ENCODE assay signal across 20 cellular contexts in genomic region chr19:49154279-49154678, GRCh38. TPM values are rescaled to one million over a fixed set of nuclear protein-coding genes. Genes with fewer than 3 reads are reported as not detected.
DNase-seq lines count a peak whose midpoint lies in the region; ATAC-seq and TF ChIP-seq lines count a peak whose summit lies in the region.
"Had no signal": no experiment of that assay in that cellular context is flagged by ENCODE, and none has a peak within 500 bp of the region (broad histone marks: within the 10 kb centered on the region; RNA-seq: fewer than 3 reads in every experiment).

No MANE protein-coding gene starts in this region.

- H3K4me3 ChIP-seq in heart right ventricle = peak overlapping the region; percentile 21 to 91 (median 64)
- H3K4me3 ChIP-seq: GM23248, PC-9 had no signal

- peaks cover 5 to 44% (median 35%) of the 10 kb centered on the region in 9 donors for H3K4me1 ChIP-seq in heart right ventricle

- peak overlapping the region in 8 of 10 donors; percentile 89 to 99 (median 96) for H3K27ac ChIP-seq in heart right ventricle
- H3K27ac ChIP-seq: GM23248, PC-9 had no signal

- H3K27ac Mint-ChIP-seq in activated T-helper 1 cell treated with anti-CD3 and anti-CD28 coated beads, Interleukin-12 subunit alpha, Interleukin-12 subunit beta, Interleukin-2, Interleukin-4 antibody, amounts not matched to agents 30 ng/mL and 10 ng/mL and 1 ng/mL, durations not matched to agents 14 hours and 24 hours and 36 hours = no peak overlapping the region
- H3K27ac Mint-ChIP-seq in nephron = peak overlapping the region in 2 of 3 experiments; percentile 86 to 92
- H3K27ac Mint-ChIP-seq in type B pancreatic cell = no peak overlapping the region
- H3K27ac Mint-ChIP-seq: HFFc6 had no signal

- no peak for TF ChIP-seq CTCF in heart right ventricle (IDR thresholded peaks at IDR 0.05)
- no peak for TF ChIP-seq CTCF in nephron (IDR thresholded peaks at IDR 0.05; ENCODE audit: unreplicated experiment in 3 of 3)
- no peak for TF ChIP-seq CTCF in type B pancreatic cell (conservative IDR thresholded peaks at IDR 0.05)

- H3K27me3 ChIP-seq in heart right ventricle = peaks cover 0 to 41% (median 0%) of the 10 kb centered on the region in 7 donors

- 82 to 83% methylated on average over 6 of the region's 6 CpGs for WGBS in heart right ventricle, 2 donors

- H3K36me3 ChIP-seq in heart right ventricle = no peaks in the 10 kb centered on the region

- H3K36me3 Mint-ChIP-seq in activated T-helper 1 cell treated with anti-CD3 and anti-CD28 coated beads, Interleukin-12 subunit alpha, Interleukin-12 subunit beta, Interleukin-2, Interleukin-4 antibody, amounts not matched to agents 30 ng/mL and 10 ng/mL and 1 ng/mL, durations not matched to agents 14 hours and 24 hours and 36 hours (ENCODE audit: low read depth) = no peaks in the 10 kb centered on the region
- no peaks in the 10 kb centered on the region for H3K36me3 Mint-ChIP-seq in nephron (ENCODE audit: low read depth)
- H3K36me3 Mint-ChIP-seq in type B pancreatic cell = no peaks in the 10 kb centered on the region

- H3K9me3 ChIP-seq in heart right ventricle = no peaks in the 10 kb centered on the region

- no peak for ATAC-seq in heart right ventricle
- ATAC-seq in Right ventricle myocardium superior (ENCODE audit: poor library complexity) = no peak
- ATAC-seq in HG03571 (IDR thresholded peaks at IDR 0.05; ENCODE audit: unreplicated experiment) = no peak
- ATAC-seq in GM19397 (IDR thresholded peaks at IDR 0.05; ENCODE audit: unreplicated experiment) = no peak

- peak overlapping the region; percentile 4 for H3K4me3 Mint-ChIP-seq in activated T-helper 1 cell treated with anti-CD3 and anti-CD28 coated beads, Interleukin-12 subunit alpha, Interleukin-12 subunit beta, Interleukin-2, Interleukin-4 antibody, amounts not matched to agents 30 ng/mL and 10 ng/mL and 1 ng/mL, durations not matched to agents 14 hours and 24 hours and 36 hours
- H3K4me3 Mint-ChIP-seq in nephron (peak overlapping the region; percentile 76 to 99 (median 83)), type B pancreatic cell (peak overlapping the region; percentile 5)
- H3K4me3 Mint-ChIP-seq: HFFc6 had no signal

- peaks cover 19% of the 10 kb centered on the region for H3K4me1 Mint-ChIP-seq in activated T-helper 1 cell treated with anti-CD3 and anti-CD28 coated beads, Interleukin-12 subunit alpha, Interleukin-12 subunit beta, Interleukin-2, Interleukin-4 antibody, amounts not matched to agents 30 ng/mL and 10 ng/mL and 1 ng/mL, durations not matched to agents 14 hours and 24 hours and 36 hours (ENCODE audit: low read depth)
- H3K4me1 Mint-ChIP-seq in nephron (peaks cover 54% of the 10 kb centered on the region), type B pancreatic cell (ENCODE audit: unreplicated experiment) (peaks cover 22% of the 10 kb centered on the region)

- peaks cover 61% of the 10 kb centered on the region for H3K27me3 Mint-ChIP-seq in activated T-helper 1 cell treated with anti-CD3 and anti-CD28 coated beads, Interleukin-12 subunit alpha, Interleukin-12 subunit beta, Interleukin-2, Interleukin-4 antibody, amounts not matched to agents 30 ng/mL and 10 ng/mL and 1 ng/mL, durations not matched to agents 14 hours and 24 hours and 36 hours (ENCODE audit: insufficient read depth)
- H3K27me3 Mint-ChIP-seq in nephron (ENCODE audit: low read depth) (peaks cover 15% of the 10 kb centered on the region), type B pancreatic cell (peaks cover 5% of the 10 kb centered on the region)

- DNase-seq in heart right ventricle = no peak
- DNase-seq in Right ventricle myocardium superior = no peak
- DNase-seq in activated T-helper 1 cell treated with anti-CD3 and anti-CD28 coated beads, Interleukin-12 subunit alpha, Interleukin-12 subunit beta, Interleukin-2, Interleukin-4 antibody, amounts not matched to agents 30 ng/mL and 10 ng/mL and 1 ng/mL, durations not matched to agents 14 hours and 24 hours and 36 hours (ENCODE audit: low spot score) = no peak
- DNase-seq in type B pancreatic cell (ENCODE audit: extremely low spot score, unreplicated experiment) = no peak
- no peak for DNase-seq in stimulated activated CD4-positive, alpha-beta T cell treated with anti-CD3 and anti-CD28 coated beads, Interleukin-12 subunit alpha, Interleukin-12 subunit beta, amount 100 ng/mL, for 4 hours
- DNase-seq: DMS79, GM23248, HFFc6, Kasumi-1, NCI-H1417, NCI-H1930, NCI-H2171, NCI-H446 treated with DMSO at 0.1 percent for 48 hours, NCI-H774 had no signal

- intact Hi-C loops in heart right ventricle (cut with DNase I) (loop anchor here in 3 of 10 donors (5.0 to 10.0 kb wide), 3 partner anchors 37 to 159 kb away; partner anchors contain the start of genes C19orf73 (in 1 of the 3), GYS1 (in 1 of the 3), PPFIA3 (in 1 of the 3) and RUVBL2 (in 1 of the 3)), Right ventricle myocardium superior (cut with DNase I) (no loop called here)
- intact Hi-C loops in activated T-helper 1 cell treated with anti-CD3 and anti-CD28 coated beads, Interleukin-12 subunit alpha, Interleukin-12 subunit beta, Interleukin-2, Interleukin-4 antibody, amounts not matched to agents 30 ng/mL and 10 ng/mL and 1 ng/mL, durations not matched to agents 14 hours and 24 hours and 36 hours (cut with micrococcal nuclease) = no loop called here

- no peaks in the 10 kb centered on the region for H3K9me3 Mint-ChIP-seq in activated T-helper 1 cell treated with anti-CD3 and anti-CD28 coated beads, Interleukin-12 subunit alpha, Interleukin-12 subunit beta, Interleukin-2, Interleukin-4 antibody, amounts not matched to agents 30 ng/mL and 10 ng/mL and 1 ng/mL, durations not matched to agents 14 hours and 24 hours and 36 hours
- no peaks in the 10 kb centered on the region for H3K9me3 Mint-ChIP-seq in nephron
- H3K9me3 Mint-ChIP-seq in type B pancreatic cell = peaks cover 10% of the 10 kb centered on the region
- H3K9me3 Mint-ChIP-seq: HFFc6 had no signal

RNA-seq across cellular contexts. Expression of gene HRC, which starts 0.9 kb away (rescaled TPM):
- total RNA-seq in heart right ventricle = 1,000 to 10,000 TPM in 6 of 10 donors, 100 to 1,000 TPM in 4; 901 to 1,557 (median 1,052) TPM
- polyA plus RNA-seq in heart right ventricle = 100 to 1,000 TPM; 331 to 710 TPM
- total RNA-seq in Right ventricle myocardium superior = 878 TPM
- total RNA-seq in activated T-helper 1 cell treated with anti-CD3 and anti-CD28 coated beads, Interleukin-12 subunit alpha, Interleukin-12 subunit beta, Interleukin-2, Interleukin-4 antibody, amounts not matched to agents 30 ng/mL and 10 ng/mL and 1 ng/mL, durations not matched to agents 14 hours and 24 hours and 36 hours = not detected in 2 replicates
- 3.2 TPM in 1 of 2 replicates, not detected in the other for total RNA-seq in type B pancreatic cell (ENCODE audit: low replicate concordance)
- total RNA-seq: A172, GM23248, HFFc6, PC-9 had no signal
- polyA plus RNA-seq: GM23248 had no signal

RNA-seq across cellular contexts. Expression of gene TRPM4, which starts 3.3 kb away (rescaled TPM):
- total RNA-seq in heart right ventricle (10 to 100 TPM; 21.7 to 38.5 (median 33.0) TPM), Right ventricle myocardium superior (24.8 TPM), type B pancreatic cell (ENCODE audit: low replicate concordance) (33.1 and 41.5 TPM in 2 replicates)
- polyA plus RNA-seq in heart right ventricle = 100 to 1,000 TPM in 1 of 2 donors, 10 to 100 TPM in 1; 20.4 to 100 TPM
- total RNA-seq in activated T-helper 1 cell treated with anti-CD3 and anti-CD28 coated beads, Interleukin-12 subunit alpha, Interleukin-12 subunit beta, Interleukin-2, Interleukin-4 antibody, amounts not matched to agents 30 ng/mL and 10 ng/mL and 1 ng/mL, durations not matched to agents 14 hours and 24 hours and 36 hours = 1.4 and 2.0 TPM in 2 replicates

RNA-seq across cellular contexts. Expression of gene PPFIA3, which starts 34.9 kb away (rescaled TPM):
- total RNA-seq in heart right ventricle (1 to 10 TPM; 3.6 to 7.0 (median 5.8) TPM), Right ventricle myocardium superior (5.0 TPM), type B pancreatic cell (ENCODE audit: low replicate concordance) (15.2 and 17.8 TPM in 2 replicates)
- 10 to 100 TPM; 15.4 to 16.7 TPM for polyA plus RNA-seq in heart right ventricle
- total RNA-seq in activated T-helper 1 cell treated with anti-CD3 and anti-CD28 coated beads, Interleukin-12 subunit alpha, Interleukin-12 subunit beta, Interleukin-2, Interleukin-4 antibody, amounts not matched to agents 30 ng/mL and 10 ng/mL and 1 ng/mL, durations not matched to agents 14 hours and 24 hours and 36 hours = 5.0 TPM in 2 replicates

RNA-seq across cellular contexts. Expression of gene C19orf73, which starts 35.3 kb away (rescaled TPM):
- total RNA-seq in heart right ventricle (1 to 10 TPM in 5 of 10 donors, under 1 TPM in 5; 0.64 to 2.3 (median 1.0) TPM), Right ventricle myocardium superior (1.3 TPM), type B pancreatic cell (ENCODE audit: low replicate concordance) (2.3 and 2.6 TPM in 2 replicates)
- 1 to 10 TPM; 1.9 to 5.4 TPM for polyA plus RNA-seq in heart right ventricle
- 2.6 and 2.9 TPM in 2 replicates for total RNA-seq in activated T-helper 1 cell treated with anti-CD3 and anti-CD28 coated beads, Interleukin-12 subunit alpha, Interleukin-12 subunit beta, Interleukin-2, Interleukin-4 antibody, amounts not matched to agents 30 ng/mL and 10 ng/mL and 1 ng/mL, durations not matched to agents 14 hours and 24 hours and 36 hours
- total RNA-seq: A172, G401 had no signal

RNA-seq across cellular contexts. Expression of gene LIN7B, which starts 40.1 kb away (rescaled TPM):
- 10 to 100 TPM; 17.6 to 26.7 (median 23.0) TPM for total RNA-seq in heart right ventricle
- polyA plus RNA-seq in heart right ventricle = 10 to 100 TPM; 25.9 to 38.5 TPM
- 21.3 TPM for total RNA-seq in Right ventricle myocardium superior
- total RNA-seq in activated T-helper 1 cell treated with anti-CD3 and anti-CD28 coated beads, Interleukin-12 subunit alpha, Interleukin-12 subunit beta, Interleukin-2, Interleukin-4 antibody, amounts not matched to agents 30 ng/mL and 10 ng/mL and 1 ng/mL, durations not matched to agents 14 hours and 24 hours and 36 hours = 4.9 and 7.8 TPM in 2 replicates
- 10.6 TPM in 2 replicates for total RNA-seq in type B pancreatic cell (ENCODE audit: low replicate concordance)

Comparison
In these comparisons a context has a peak if more than half of its experiments do, and no peak if none do; other contexts are left out.
1. H3K27ac Mint-ChIP-seq: peak in nephron (2 of 3); none in activated T-helper 1 cell treated with anti-CD3 and anti-CD28 coated beads, Interleukin-12 subunit alpha, Interleukin-12 subunit beta, Interleukin-2, Interleukin-4 antibody, amounts not matched to agents 30 ng/mL and 10 ng/mL and 1 ng/mL, durations not matched to agents 14 hours and 24 hours and 36 hours (single experiment) and type B pancreatic cell (single experiment).
2. H3K4me3 Mint-ChIP-seq: peak in every context shown above with its lines; median percentile 83 in nephron; 5 in type B pancreatic cell; 4 in activated T-helper 1 cell treated with anti-CD3 and anti-CD28 coated beads, Interleukin-12 subunit alpha, Interleukin-12 subunit beta, Interleukin-2, Interleukin-4 antibody, amounts not matched to agents 30 ng/mL and 10 ng/mL and 1 ng/mL, durations not matched to agents 14 hours and 24 hours and 36 hours.
3. RNA of gene HRC, which starts 0.9 kb away (total RNA-seq): 901 to 1,557 TPM in heart right ventricle and 878 TPM in Right ventricle myocardium superior (single experiment); 3.2 TPM in type B pancreatic cell and not detected in activated T-helper 1 cell treated with anti-CD3 and anti-CD28 coated beads, Interleukin-12 subunit alpha, Interleukin-12 subunit beta, Interleukin-2, Interleukin-4 antibody, amounts not matched to agents 30 ng/mL and 10 ng/mL and 1 ng/mL, durations not matched to agents 14 hours and 24 hours and 36 hours; every median in the first group is over 100 times any median in the second.